ENCODE assay signal across 1 cellular context in the genomic region with DNA sequence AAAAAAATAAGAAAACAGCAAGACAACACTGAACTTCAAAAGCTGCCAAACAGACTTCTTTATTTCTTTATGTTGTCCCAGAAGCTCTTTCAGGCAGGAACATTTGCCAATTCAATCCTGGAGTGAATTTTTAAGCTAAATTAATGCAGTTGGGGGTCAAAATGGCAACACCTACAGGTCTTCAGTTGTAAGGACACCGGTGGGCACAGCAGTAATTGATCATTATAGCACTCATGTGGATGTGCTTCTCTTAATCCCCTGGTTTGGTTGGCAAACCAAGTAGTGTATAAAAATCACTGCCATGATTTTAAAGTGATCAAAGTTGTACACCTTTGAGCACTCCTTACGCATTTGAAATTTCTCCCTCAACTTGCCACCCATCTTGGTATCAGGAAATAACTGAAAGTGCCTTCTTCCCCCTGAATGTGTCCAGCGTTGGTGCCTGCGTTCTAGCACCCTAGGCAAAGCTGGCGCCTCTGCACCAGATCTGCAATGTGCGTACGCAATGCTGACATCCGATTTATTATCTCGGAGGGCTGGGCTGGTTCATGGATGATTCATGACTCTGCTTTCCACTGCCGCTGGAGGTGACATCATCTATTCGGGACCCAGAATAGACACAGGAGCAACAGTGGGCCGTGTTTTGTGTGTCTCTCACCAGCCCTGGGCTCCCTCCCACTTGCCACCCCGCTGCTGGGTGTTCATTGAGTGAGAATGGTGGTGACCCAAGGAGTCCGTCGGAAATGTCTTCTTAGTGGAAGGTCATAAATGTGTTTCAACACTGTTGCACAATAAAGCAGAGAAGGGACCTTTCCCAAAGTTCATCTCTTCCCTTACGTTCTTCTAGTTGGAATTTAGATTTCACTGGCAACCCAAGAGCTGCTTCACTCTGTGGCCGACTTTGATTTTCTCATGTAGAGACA.
TF ChIP-seq lines count a peak whose summit lies in the region.

No MANE protein-coding gene starts in this region.

TF ChIP-seq in K562, 482 proteins besides CTCF, POLR2A, EP300 and RAD21 (continued from another document and continues in another):
- TF ChIP-seq MED1 (CRISPR knock-in tag; IDR thresholded peaks at IDR 0.05; ENCODE audit: borderline replicate concordance) (no peak), IRF2 (CRISPR knock-in tag; IDR thresholded peaks at IDR 0.05) (no peak), PPARD (CRISPR knock-in tag; IDR thresholded peaks at IDR 0.05) (no peak), ATF1 (CRISPR knock-in tag; IDR thresholded peaks at IDR 0.05) (no peak), ATF1 (tag; IDR thresholded peaks at IDR 0.05) (peak; percentile 76), E2F6 (IDR thresholded peaks at IDR 0.05; ENCODE audit: borderline replicate concordance in 1 of 2, extremely low read depth in 1 of 2, insufficient read depth in 1 of 2, insufficient read length in 1 of 2, low read depth in 1 of 2, low read length in 1 of 2, poor library complexity in 1 of 2, severe bottlenecking in 1 of 2) (no peak), ZNF384 (IDR thresholded peaks at IDR 0.05; ENCODE audit: low read depth, low read length) (no peak), RCOR1 (IDR thresholded peaks at IDR 0.05; ENCODE audit: borderline replicate concordance in 1 of 2, low read depth in 2 of 2, low read length in 2 of 2) (peak in 1 of 2 experiments; percentile 67; a peak in 1 of 4 replicates), HOXB6 (CRISPR knock-in tag; IDR thresholded peaks at IDR 0.05; ENCODE audit: borderline replicate concordance) (no peak), ELF2 (CRISPR knock-in tag; IDR thresholded peaks at IDR 0.05) (no peak), C11orf30 (IDR thresholded peaks at IDR 0.05; ENCODE audit: low read depth) (peak; percentile 72), NR4A1 (CRISPR knock-in tag; IDR thresholded peaks at IDR 0.05) (no peak), NR4A1 (tag; IDR thresholded peaks at IDR 0.05) (no peak), ZNF3 (CRISPR knock-in tag; IDR thresholded peaks at IDR 0.05) (no peak), ZC3H11A (IDR thresholded peaks at IDR 0.05; ENCODE audit: low read depth, low read length) (no peak), PCBP1 (IDR thresholded peaks at IDR 0.05; ENCODE audit: low read depth, low read length, poor library complexity, severe bottlenecking) (no peak), YY1 (IDR thresholded peaks at IDR 0.05; ENCODE audit: borderline replicate concordance in 1 of 3, control insufficient read depth in 1 of 3, extremely low read depth in 1 of 3, insufficient read depth in 3 of 3, insufficient read length in 1 of 3, insufficient replicate concordance in 2 of 3, low read depth in 1 of 3, low read length in 2 of 3) (no peak), MEIS2 (IDR thresholded peaks at IDR 0.05; ENCODE audit: partially characterized antibody) (peak; percentile 97), SAP30 (IDR thresholded peaks at IDR 0.05; ENCODE audit: borderline replicate concordance, insufficient read depth, low read depth, low read length, poor library complexity, severe bottlenecking) (no peak), SRSF7 (optimal IDR thresholded peaks at IDR 0.05; ENCODE audit: low read depth, low read length) (no peak), LARP7 (IDR thresholded peaks at IDR 0.05) (no peak), FOXP1 (CRISPR knock-in tag; IDR thresholded peaks at IDR 0.05) (no peak), MTF1 (CRISPR knock-in tag; IDR thresholded peaks at IDR 0.05; ENCODE audit: borderline replicate concordance) (no peak), ATF7 (IDR thresholded peaks at IDR 0.05) (peak; percentile 97), CLOCK (CRISPR knock-in tag; IDR thresholded peaks at IDR 0.05; ENCODE audit: borderline replicate concordance) (no peak), ZNF695 (CRISPR knock-in tag; IDR thresholded peaks at IDR 0.05) (no peak), LCOR (CRISPR knock-in tag; IDR thresholded peaks at IDR 0.05) (peak; percentile 23; the same call in 1 of the 2 replicates), FOXA3 (CRISPR knock-in tag; conservative IDR thresholded peaks at IDR 0.05 in 1 of 2, IDR thresholded peaks at IDR 0.05 in 1 of 2) (no peak), TAF9B (IDR thresholded peaks at IDR 0.05; ENCODE audit: partially characterized antibody) (no peak), ARNT (IDR thresholded peaks at IDR 0.05) (no peak), ZBTB34 (CRISPR knock-in tag; IDR thresholded peaks at IDR 0.05) (no peak), ZNF655 (CRISPR knock-in tag; IDR thresholded peaks at IDR 0.05) (no peak), ZNF124 (CRISPR knock-in tag; IDR thresholded peaks at IDR 0.05) (no peak), ZNF766 (CRISPR knock-in tag; conservative IDR thresholded peaks at IDR 0.05) (no peak), TAF7 (tag; IDR thresholded peaks at IDR 0.05) (no peak), TARDBP (IDR thresholded peaks at IDR 0.05) (no peak), MECOM (CRISPR knock-in tag; IDR thresholded peaks at IDR 0.05) (no peak), ZBTB8A (IDR thresholded peaks at IDR 0.05; ENCODE audit: partially characterized antibody) (no peak), SOX6 (IDR thresholded peaks at IDR 0.05) (no peak), TOE1 (IDR thresholded peaks at IDR 0.05; ENCODE audit: borderline replicate concordance) (no peak), TOE1 (CRISPR knock-in tag; IDR thresholded peaks at IDR 0.05; ENCODE audit: borderline replicate concordance, low read depth) (no peak), COPS2 (conservative IDR thresholded peaks at IDR 0.05) (no peak), MAZ (CRISPR knock-in tag; conservative IDR thresholded peaks at IDR 0.05 in 1 of 2, IDR thresholded peaks at IDR 0.05 in 1 of 2) (no peak), ZZZ3 (IDR thresholded peaks at IDR 0.05) (no peak)
- TF ChIP-seq, protein P1, sequence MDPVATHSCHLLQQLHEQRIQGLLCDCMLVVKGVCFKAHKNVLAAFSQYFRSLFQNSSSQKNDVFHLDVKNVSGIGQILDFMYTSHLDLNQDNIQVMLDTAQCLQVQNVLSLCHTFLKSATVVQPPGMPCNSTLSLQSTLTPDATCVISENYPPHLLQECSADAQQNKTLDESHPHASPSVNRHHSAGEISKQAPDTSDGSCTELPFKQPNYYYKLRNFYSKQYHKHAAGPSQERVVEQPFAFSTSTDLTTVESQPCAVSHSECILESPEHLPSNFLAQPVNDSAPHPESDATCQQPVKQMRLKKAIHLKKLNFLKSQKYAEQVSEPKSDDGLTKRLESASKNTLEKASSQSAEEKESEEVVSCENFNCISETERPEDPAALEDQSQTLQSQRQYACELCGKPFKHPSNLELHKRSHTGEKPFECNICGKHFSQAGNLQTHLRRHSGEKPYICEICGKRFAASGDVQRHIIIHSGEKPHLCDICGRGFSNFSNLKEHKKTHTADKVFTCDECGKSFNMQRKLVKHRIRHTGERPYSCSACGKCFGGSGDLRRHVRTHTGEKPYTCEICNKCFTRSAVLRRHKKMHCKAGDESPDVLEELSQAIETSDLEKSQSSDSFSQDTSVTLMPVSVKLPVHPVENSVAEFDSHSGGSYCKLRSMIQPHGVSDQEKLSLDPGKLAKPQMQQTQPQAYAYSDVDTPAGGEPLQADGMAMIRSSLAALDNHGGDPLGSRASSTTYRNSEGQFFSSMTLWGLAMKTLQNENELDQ (CRISPR knock-in tag; IDR thresholded peaks at IDR 0.05; ENCODE audit: borderline replicate concordance): no peak
- TF ChIP-seq, protein P2, sequence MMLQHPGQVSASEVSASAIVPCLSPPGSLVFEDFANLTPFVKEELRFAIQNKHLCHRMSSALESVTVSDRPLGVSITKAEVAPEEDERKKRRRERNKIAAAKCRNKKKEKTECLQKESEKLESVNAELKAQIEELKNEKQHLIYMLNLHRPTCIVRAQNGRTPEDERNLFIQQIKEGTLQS (IDR thresholded peaks at IDR 0.05): peak; percentile 98
- TF ChIP-seq, protein P2 (CRISPR knock-in tag; conservative IDR thresholded peaks at IDR 0.05): peak; percentile 87
- TF ChIP-seq, protein P3, sequence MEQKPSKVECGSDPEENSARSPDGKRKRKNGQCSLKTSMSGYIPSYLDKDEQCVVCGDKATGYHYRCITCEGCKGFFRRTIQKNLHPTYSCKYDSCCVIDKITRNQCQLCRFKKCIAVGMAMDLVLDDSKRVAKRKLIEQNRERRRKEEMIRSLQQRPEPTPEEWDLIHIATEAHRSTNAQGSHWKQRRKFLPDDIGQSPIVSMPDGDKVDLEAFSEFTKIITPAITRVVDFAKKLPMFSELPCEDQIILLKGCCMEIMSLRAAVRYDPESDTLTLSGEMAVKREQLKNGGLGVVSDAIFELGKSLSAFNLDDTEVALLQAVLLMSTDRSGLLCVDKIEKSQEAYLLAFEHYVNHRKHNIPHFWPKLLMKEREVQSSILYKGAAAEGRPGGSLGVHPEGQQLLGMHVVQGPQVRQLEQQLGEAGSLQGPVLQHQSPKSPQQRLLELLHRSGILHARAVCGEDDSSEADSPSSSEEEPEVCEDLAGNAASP (IDR thresholded peaks at IDR 0.05): no peak
- TF ChIP-seq, protein P4, sequence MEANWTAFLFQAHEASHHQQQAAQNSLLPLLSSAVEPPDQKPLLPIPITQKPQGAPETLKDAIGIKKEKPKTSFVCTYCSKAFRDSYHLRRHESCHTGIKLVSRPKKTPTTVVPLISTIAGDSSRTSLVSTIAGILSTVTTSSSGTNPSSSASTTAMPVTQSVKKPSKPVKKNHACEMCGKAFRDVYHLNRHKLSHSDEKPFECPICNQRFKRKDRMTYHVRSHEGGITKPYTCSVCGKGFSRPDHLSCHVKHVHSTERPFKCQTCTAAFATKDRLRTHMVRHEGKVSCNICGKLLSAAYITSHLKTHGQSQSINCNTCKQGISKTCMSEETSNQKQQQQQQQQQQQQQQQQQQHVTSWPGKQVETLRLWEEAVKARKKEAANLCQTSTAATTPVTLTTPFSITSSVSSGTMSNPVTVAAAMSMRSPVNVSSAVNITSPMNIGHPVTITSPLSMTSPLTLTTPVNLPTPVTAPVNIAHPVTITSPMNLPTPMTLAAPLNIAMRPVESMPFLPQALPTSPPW (CRISPR knock-in tag; IDR thresholded peaks at IDR 0.05): peak; percentile 45
- TF ChIP-seq, protein P5, sequence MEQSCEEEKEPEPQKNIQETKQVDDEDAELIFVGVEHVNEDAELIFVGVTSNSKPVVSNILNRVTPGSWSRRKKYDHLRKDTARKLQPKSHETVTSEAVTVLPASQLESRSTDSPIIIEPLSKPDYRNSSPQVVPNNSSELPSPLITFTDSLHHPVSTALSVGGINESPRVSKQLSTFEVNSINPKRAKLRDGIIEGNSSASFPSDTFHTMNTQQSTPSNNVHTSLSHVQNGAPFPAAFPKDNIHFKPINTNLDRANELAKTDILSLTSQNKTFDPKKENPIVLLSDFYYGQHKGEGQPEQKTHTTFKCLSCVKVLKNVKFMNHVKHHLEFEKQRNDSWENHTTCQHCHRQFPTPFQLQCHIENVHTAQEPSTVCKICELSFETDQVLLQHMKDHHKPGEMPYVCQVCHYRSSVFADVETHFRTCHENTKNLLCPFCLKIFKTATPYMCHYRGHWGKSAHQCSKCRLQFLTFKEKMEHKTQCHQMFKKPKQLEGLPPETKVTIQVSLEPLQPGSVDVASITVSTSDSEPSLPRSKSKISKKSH (CRISPR knock-in tag; IDR thresholded peaks at IDR 0.05): no peak
